In genomic region chr11:83008581-83008923, GRCh38 we compare ENCODE assay signal across 11 cellular contexts.
DNase-seq lines count a peak whose midpoint lies in the region; ATAC-seq and TF ChIP-seq lines count a peak whose summit lies in the region.
"Had no signal": no experiment of that assay in that cellular context is flagged by ENCODE, and none has a peak within 500 bp of the region (broad histone marks: within the 10 kb centered on the region; RNA-seq: fewer than 3 reads in every experiment).

No MANE protein-coding gene starts in this region.

- WGBS in transverse colon (ENCODE audit: low coverage in 1 of 2), 2 donors: 93% methylated on average over 2 of the region's 2 CpGs; no CpG with 5 or more reads in 1 of the 2 donors

- TF ChIP-seq CTCF in transverse colon (IDR thresholded peaks at IDR 0.05): no peak

- no peaks in the 10 kb centered on the region for H3K9me3 ChIP-seq in Karpas-422 (ENCODE audit: low read length)
- no peaks in the 10 kb centered on the region for H3K9me3 ChIP-seq in transverse colon
- H3K9me3 ChIP-seq: BLaER1 treated with 17β-estradiol and CSF1 and Interleukin-3, amounts not matched to agents 10 nM and 100 nM had no signal

- peak overlapping the region; percentile 57 for H3K9ac ChIP-seq in Karpas-422 (ENCODE audit: low read length)
- H3K9ac ChIP-seq: BLaER1 treated with 17β-estradiol and CSF1 and Interleukin-3, amounts not matched to agents 10 nM and 100 nM had no signal

- H3K27me3 ChIP-seq in Karpas-422 (ENCODE audit: low read length) (no peaks in the 10 kb centered on the region), transverse colon (no peaks in the 10 kb centered on the region)
- H3K27me3 ChIP-seq: BLaER1 treated with 17β-estradiol and CSF1 and Interleukin-3, amounts not matched to agents 10 nM and 100 nM had no signal

- peak overlapping the region; percentile 31; the same call in 1 of the 2 replicates for H3K4me3 ChIP-seq in Karpas-422 (ENCODE audit: low read length)
- no peak overlapping the region for H3K4me3 ChIP-seq in transverse colon
- H3K4me3 ChIP-seq: BLaER1 treated with 17β-estradiol and CSF1 and Interleukin-3, amounts not matched to agents 10 nM and 100 nM had no signal

- in situ Hi-C loops in transverse colon (cut with MboI; ENCODE audit: low pct_ligation_motif_present in 1 of 4, low pct_unique_long_range_greater_than_20kb in 1 of 4, low sequenced_read_pairs in 3 of 4): no loop called here

- H3K4me1 Mint-ChIP-seq in memory B cell: peaks cover 44% of the 10 kb centered on the region

- H3K27ac ChIP-seq in Karpas-422 (ENCODE audit: low read length): peak overlapping the region; percentile 85
- H3K27ac ChIP-seq in caudate nucleus (ENCODE audit: low read depth, low read length): peak overlapping the region; percentile 85
- H3K27ac ChIP-seq in transverse colon: peak overlapping the region in 2 of 4 donors; percentile 51 to 56
- H3K27ac ChIP-seq: BLaER1 treated with 17β-estradiol and CSF1 and Interleukin-3, amounts not matched to agents 10 nM and 100 nM had no signal

- H3K27ac Mint-ChIP-seq in memory B cell: peak overlapping the region; percentile 45
- H3K27ac Mint-ChIP-seq: activated CD4-positive, alpha-beta memory T cell treated with anti-CD3 and anti-CD28 coated beads, Interleukin-2, amount 10 ng/mL, durations not matched to agents 7 days and 5 days had no signal

- H3K79me2 ChIP-seq in Karpas-422 (ENCODE audit: low read length): peaks cover 99% of the 10 kb centered on the region

- intact Hi-C loops in transverse colon (cut with DNase I; ENCODE audit: low total_unique reads): no loop called here

- H2AFZ ChIP-seq in Karpas-422 (ENCODE audit: low read length): no peak overlapping the region

- TF ChIP-seq POLR2A in transverse colon (IDR thresholded peaks at IDR 0.05): no peak

- no peaks in the 10 kb centered on the region for H3K9me3 Mint-ChIP-seq in memory B cell
- H3K9me3 Mint-ChIP-seq: activated CD4-positive, alpha-beta memory T cell treated with anti-CD3 and anti-CD28 coated beads, Interleukin-2, amount 10 ng/mL, durations not matched to agents 7 days and 5 days had no signal

- DNase-seq in AG08396 (ENCODE audit: low spot score) (peak; percentile 45), Karpas-422 (no peak), caudate nucleus (lab: John Stamatoyannopoulos, UW) (no peak), memory B cell (ENCODE audit: low spot score in 2 of 2) (no peak), transverse colon (no peak), cortex of kidney (lab: John Stamatoyannopoulos, UW) (no peak)
- DNase-seq: activated CD4-positive, alpha-beta memory T cell treated with anti-CD3 and anti-CD28 coated beads, Interleukin-2, amount 10 ng/mL, durations not matched to agents 7 days and 5 days; stimulated activated naive CD8-positive, alpha-beta T cell treated with anti-CD3 and anti-CD28 coated beads, Interleukin-15, Interleukin-2, amounts not matched to agents 100 U/mL and 50 U/mL, for 24 hours had no signal

- peaks cover 8% of the 10 kb centered on the region; the same call in 1 of the 2 replicates for H4K20me1 ChIP-seq in Karpas-422 (ENCODE audit: insufficient read depth, low read depth, low read length)
- H4K20me1 ChIP-seq: BLaER1 treated with 17β-estradiol and CSF1 and Interleukin-3, amounts not matched to agents 10 nM and 100 nM had no signal

- H3K36me3 Mint-ChIP-seq in memory B cell: peaks cover 15% of the 10 kb centered on the region

- no peak for TF ChIP-seq EP300 in transverse colon (IDR thresholded peaks at IDR 0.05; ENCODE audit: low read depth)

- H3K36me3 ChIP-seq in Karpas-422 (ENCODE audit: insufficient read depth, low read length) (peaks cover 20% of the 10 kb centered on the region), transverse colon (no peaks in the 10 kb centered on the region)
- H3K36me3 ChIP-seq: BLaER1 treated with 17β-estradiol and CSF1 and Interleukin-3, amounts not matched to agents 10 nM and 100 nM had no signal

- H3K4me2 ChIP-seq in Karpas-422 (ENCODE audit: low read depth, low read length, poor library complexity, severe bottlenecking): peak overlapping the region; percentile 56

- H3K4me1 ChIP-seq in Karpas-422 (ENCODE audit: low read length) (peaks cover 89% of the 10 kb centered on the region), transverse colon (peaks cover 9 to 28% (median 14%) of the 10 kb centered on the region in 4 donors)

- ATAC-seq in memory B cell (ENCODE audit: low read depth) (no peak), GM19455 (IDR thresholded peaks at IDR 0.05; ENCODE audit: unreplicated experiment) (no peak), GM21619 (IDR thresholded peaks at IDR 0.05; ENCODE audit: unreplicated experiment) (no peak)
- ATAC-seq: stimulated activated naive CD8-positive, alpha-beta T cell treated with anti-CD3 and anti-CD28 coated beads, Interleukin-15, Interleukin-2, amounts not matched to agents 100 U/mL and 50 U/mL, for 24 hours had no signal

- peak overlapping the region; percentile 2 for H3K4me3 Mint-ChIP-seq in memory B cell
- H3K4me3 Mint-ChIP-seq: activated CD4-positive, alpha-beta memory T cell treated with anti-CD3 and anti-CD28 coated beads, Interleukin-2, amount 10 ng/mL, durations not matched to agents 7 days and 5 days had no signal

- H3K9me2 ChIP-seq in Karpas-422 (replicated peaks; ENCODE audit: insufficient read depth, low read length): no peaks in the 10 kb centered on the region

- no peaks in the 10 kb centered on the region for H3K27me3 Mint-ChIP-seq in memory B cell
- H3K27me3 Mint-ChIP-seq: activated CD4-positive, alpha-beta memory T cell treated with anti-CD3 and anti-CD28 coated beads, Interleukin-2, amount 10 ng/mL, durations not matched to agents 7 days and 5 days had no signal
